9 cellular contexts compared by ENCODE assay signal in the genomic region with DNA sequence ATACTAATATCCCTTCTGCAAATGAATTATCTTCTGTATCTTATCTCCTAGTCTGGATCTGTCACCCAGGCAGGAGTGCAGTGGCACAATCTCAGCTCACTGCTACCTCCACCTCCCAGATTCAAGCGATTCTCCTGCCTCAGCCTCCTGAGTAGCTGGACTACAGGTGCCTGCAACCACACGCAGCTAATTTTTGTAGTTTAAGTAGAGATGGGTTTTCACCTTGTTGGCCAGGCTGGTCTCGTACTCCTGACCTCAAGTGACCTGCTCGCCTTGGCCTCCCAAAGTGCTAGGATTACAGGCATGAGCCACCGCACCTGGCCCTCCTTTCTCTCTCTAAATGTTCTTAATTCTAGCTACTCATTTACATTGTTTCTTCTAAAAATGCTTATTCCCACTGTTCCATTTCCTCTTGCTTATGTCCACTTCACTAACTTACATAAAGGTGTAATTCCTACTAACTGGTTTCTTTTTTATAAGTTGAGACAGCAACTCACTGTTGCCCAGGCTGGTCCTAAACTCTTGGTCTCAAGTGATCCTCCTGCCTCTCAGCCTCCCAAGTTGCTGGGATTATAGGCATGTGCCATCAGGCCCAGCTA. TPM values are rescaled to one million over a fixed set of nuclear protein-coding genes. Genes with fewer than 3 reads are reported as not detected.
DNase-seq lines count a peak whose midpoint lies in the region; ATAC-seq and TF ChIP-seq lines count a peak whose summit lies in the region.
"Not testable (repeated sequence)": the region's sequence is repeated elsewhere in the genome, so short reads cannot be mapped to it uniquely, and the experiment has no call there.
"Had no signal": no experiment of that assay in that cellular context is flagged by ENCODE, and none has a peak within 500 bp of the region (broad histone marks: within the 10 kb centered on the region; RNA-seq: fewer than 3 reads in every experiment).

No MANE protein-coding gene starts in this region.

- H3K79me1 ChIP-seq in H9 (ENCODE audit: insufficient read depth, low read depth, low read length, poor library complexity, severe bottlenecking) = not testable (repeated sequence)

- H3K4me3 Mint-ChIP-seq in H9; activated naive CD8-positive, alpha-beta T cell: not testable (repeated sequence)
- H3K4me3 Mint-ChIP-seq in T-helper 2 cell treated with Interferon-gamma antibody and Interleukin-4, amounts not matched to agents 5 μg/mL and 100 μg/mL, for 36 hours = peak overlapping the region; percentile 6
- H3K4me3 Mint-ChIP-seq in activated T-cell treated with anti-CD3 and anti-CD28 coated beads, Interleukin-2, amount 50 U/mL, for 72 hours = peak overlapping the region in 1 of 2 donors; percentile 26
- peak overlapping the region; percentile 57 for H3K4me3 Mint-ChIP-seq in endothelial cell (ENCODE audit: unreplicated experiment)
- H3K4me3 Mint-ChIP-seq in naive thymus-derived CD4-positive, alpha-beta T cell = peak overlapping the region in 3 of 10 donors; percentile 3 to 49 (median 39)
- H3K4me3 Mint-ChIP-seq in stimulated activated effector memory CD8-positive, alpha-beta T cell treated with anti-CD3 and anti-CD28 coated beads, Interleukin-12 subunit alpha, Interleukin-12 subunit beta, amount 100 ng/mL, for 72 hours = peak overlapping the region; percentile 14

- not testable (repeated sequence) for DNase-seq in H9; T-helper 2 cell treated with Interferon-gamma antibody and Interleukin-4, amounts not matched to agents 5 μg/mL and 100 μg/mL, for 36 hours (ENCODE audit: low spot score); activated T-cell treated with anti-CD3 and anti-CD28 coated beads, Interleukin-2, amount 50 U/mL, for 72 hours; endothelial cell (ENCODE audit: low spot score); naive thymus-derived CD4-positive, alpha-beta T cell; stimulated activated effector memory CD8-positive, alpha-beta T cell treated with anti-CD3 and anti-CD28 coated beads, Interleukin-12 subunit alpha, Interleukin-12 subunit beta, amount 100 ng/mL, for 72 hours (ENCODE audit: low spot score in 2 of 2)

- H3K56ac ChIP-seq in H9 (ENCODE audit: insufficient read length, low read depth, low read length) = not testable (repeated sequence)

- H3K36me3 Mint-ChIP-seq in H9 (ENCODE audit: insufficient read depth in 1 of 3, low read depth in 3 of 3) (peaks cover 48 to 78% (median 50%) of the 10 kb centered on the region in 3 experiments), endothelial cell (ENCODE audit: low read depth, unreplicated experiment) (peaks cover 50% of the 10 kb centered on the region)
- peaks cover 76% of the 10 kb centered on the region for H3K36me3 Mint-ChIP-seq in T-helper 2 cell treated with Interferon-gamma antibody and Interleukin-4, amounts not matched to agents 5 μg/mL and 100 μg/mL, for 36 hours (ENCODE audit: low read depth)
- H3K36me3 Mint-ChIP-seq in activated T-cell treated with anti-CD3 and anti-CD28 coated beads, Interleukin-2, amount 50 U/mL, for 72 hours (ENCODE audit: insufficient read depth in 2 of 2) = peaks cover 24 to 65% of the 10 kb centered on the region in 2 donors
- H3K36me3 Mint-ChIP-seq in activated naive CD8-positive, alpha-beta T cell = peaks cover 20% of the 10 kb centered on the region
- peaks cover 4 to 72% (median 49%) of the 10 kb centered on the region in 5 donors for H3K36me3 Mint-ChIP-seq in naive thymus-derived CD4-positive, alpha-beta T cell
- peaks cover 33% of the 10 kb centered on the region for H3K36me3 Mint-ChIP-seq in stimulated activated effector memory CD8-positive, alpha-beta T cell treated with anti-CD3 and anti-CD28 coated beads, Interleukin-12 subunit alpha, Interleukin-12 subunit beta, amount 100 ng/mL, for 72 hours

- H3K9me3 Mint-ChIP-seq in H9; T-helper 2 cell treated with Interferon-gamma antibody and Interleukin-4, amounts not matched to agents 5 μg/mL and 100 μg/mL, for 36 hours; activated T-cell treated with anti-CD3 and anti-CD28 coated beads, Interleukin-2, amount 50 U/mL, for 72 hours; activated naive CD8-positive, alpha-beta T cell (ENCODE audit: low read depth); endothelial cell (ENCODE audit: unreplicated experiment); stimulated activated effector memory CD8-positive, alpha-beta T cell treated with anti-CD3 and anti-CD28 coated beads, Interleukin-12 subunit alpha, Interleukin-12 subunit beta, amount 100 ng/mL, for 72 hours: not testable (repeated sequence)
- H3K9me3 Mint-ChIP-seq in naive thymus-derived CD4-positive, alpha-beta T cell = peaks cover 0 to 20% (median 0%) of the 10 kb centered on the region in 11 donors

- H3K4ac ChIP-seq in H9 (ENCODE audit: low read depth, low read length) = not testable (repeated sequence)

- H3K9me3 ChIP-seq in H9 (ENCODE audit: control insufficient read depth, low read depth, low read length); naive thymus-derived CD4-positive, alpha-beta T cell (ENCODE audit: control insufficient read depth in 2 of 3, low read length in 3 of 3): not testable (repeated sequence)

- not testable (repeated sequence) for H3K14ac ChIP-seq in H9 (ENCODE audit: insufficient read depth, low read length)

- not testable (repeated sequence) for H3K23ac ChIP-seq in H9 (ENCODE audit: insufficient read length, low read depth, low read length)

- no CpG with 5 or more reads among the region's 5 CpGs for WGBS in H9 (ENCODE audit: extremely low coverage, insufficient read length, low lambda C conversion rate)

- CTCF ChIA-PET in naive thymus-derived CD4-positive, alpha-beta T cell (lab: Charles Lee) = interaction anchor here (1.4 kb wide), 1 partner anchor 69 kb away, joined by 4 read pairs; no protein-coding TSS in a partner anchor

- H3K18ac ChIP-seq in H9 (ENCODE audit: insufficient read length, low read depth, low read length) = not testable (repeated sequence)

- H3K4me1 Mint-ChIP-seq in H9 = peaks cover 31 to 37% of the 10 kb centered on the region in 2 experiments
- peaks cover 50% of the 10 kb centered on the region for H3K4me1 Mint-ChIP-seq in T-helper 2 cell treated with Interferon-gamma antibody and Interleukin-4, amounts not matched to agents 5 μg/mL and 100 μg/mL, for 36 hours (ENCODE audit: low read depth)
- H3K4me1 Mint-ChIP-seq in activated T-cell treated with anti-CD3 and anti-CD28 coated beads, Interleukin-2, amount 50 U/mL, for 72 hours (ENCODE audit: low read depth) = peaks cover 46% of the 10 kb centered on the region
- H3K4me1 Mint-ChIP-seq in activated naive CD8-positive, alpha-beta T cell (ENCODE audit: low read depth) = peaks cover 56% of the 10 kb centered on the region
- H3K4me1 Mint-ChIP-seq in endothelial cell (ENCODE audit: unreplicated experiment) = peaks cover 10% of the 10 kb centered on the region
- H3K4me1 Mint-ChIP-seq in naive thymus-derived CD4-positive, alpha-beta T cell = peaks cover 46 to 69% (median 58%) of the 10 kb centered on the region in 7 donors
- H3K4me1 Mint-ChIP-seq in stimulated activated effector memory CD8-positive, alpha-beta T cell treated with anti-CD3 and anti-CD28 coated beads, Interleukin-12 subunit alpha, Interleukin-12 subunit beta, amount 100 ng/mL, for 72 hours = peaks cover 54% of the 10 kb centered on the region

- not testable (repeated sequence) for H3K4me1 ChIP-seq in H9 (ENCODE audit: insufficient read depth, low read length)
- H3K4me1 ChIP-seq in naive thymus-derived CD4-positive, alpha-beta T cell (ENCODE audit: control insufficient read depth in 2 of 2, insufficient read depth in 2 of 2, low read length in 2 of 2) = peaks cover 5 to 14% of the 10 kb centered on the region in 2 donors

- H3T11ph ChIP-seq in H9 (ENCODE audit: low read length) = not testable (repeated sequence)

- H2BK12ac ChIP-seq in H9 (ENCODE audit: insufficient read length, low read depth, low read length) = not testable (repeated sequence)

- not testable (repeated sequence) for H2AFZ ChIP-seq in H9 (ENCODE audit: low read length)

- POLR2A ChIA-PET in naive thymus-derived CD4-positive, alpha-beta T cell (lab: Charles Lee) = interaction anchor here (0.9 to 1.4 kb wide), 3 partner anchors 10 to 45 kb away, joined by 3 to 6 read pairs (median 3); partner anchors contain the start of gene SLC2A3

- H3K36me3 ChIP-seq in naive thymus-derived CD4-positive, alpha-beta T cell (ENCODE audit: control insufficient read depth in 2 of 3, insufficient read depth in 3 of 3, low read length in 3 of 3) = peaks cover 64 to 89% (median 72%) of the 10 kb centered on the region in 3 experiments

- H3K27ac ChIP-seq in H9 (ENCODE audit: insufficient read length, low read depth, low read length); naive thymus-derived CD4-positive, alpha-beta T cell (ENCODE audit: low read depth, low read length): not testable (repeated sequence)

- H2BK20ac ChIP-seq in H9 (ENCODE audit: low read depth, low read length, poor library complexity, severe bottlenecking) = not testable (repeated sequence)

- not testable (repeated sequence) for H2BK15ac ChIP-seq in H9 (ENCODE audit: low read depth, low read length)

- H2BK5ac ChIP-seq in H9 (ENCODE audit: insufficient read length, low read length) = not testable (repeated sequence)

- not testable (repeated sequence) for H3K23me2 ChIP-seq in H9 (ENCODE audit: insufficient read length, low read depth, low read length, poor library complexity, severe bottlenecking)

- intact Hi-C loops in naive thymus-derived CD4-positive, alpha-beta T cell (cut with micrococcal nuclease) = not testable (repeated sequence)

- not testable (repeated sequence) for H4K5ac ChIP-seq in H9 (ENCODE audit: insufficient read length, low read depth, low read length)

- not testable (repeated sequence) for H3K4me3 ChIP-seq in naive thymus-derived CD4-positive, alpha-beta T cell (ENCODE audit: low read length)

- H3K9ac ChIP-seq in H9 (ENCODE audit: extremely low read depth, insufficient read length, low read length) = not testable (repeated sequence)

- not testable (repeated sequence) for H2BK120ac ChIP-seq in H9 (ENCODE audit: low read depth, low read length, poor library complexity, severe bottlenecking)

- H3K4me2 ChIP-seq in H9 (ENCODE audit: insufficient read depth, insufficient read length, low read length) = not testable (repeated sequence)

- H3K27me3 Mint-ChIP-seq in H9 (ENCODE audit: low read depth); T-helper 2 cell treated with Interferon-gamma antibody and Interleukin-4, amounts not matched to agents 5 μg/mL and 100 μg/mL, for 36 hours (ENCODE audit: low read depth); activated T-cell treated with anti-CD3 and anti-CD28 coated beads, Interleukin-2, amount 50 U/mL, for 72 hours (ENCODE audit: low read depth); activated naive CD8-positive, alpha-beta T cell; endothelial cell (ENCODE audit: unreplicated experiment); naive thymus-derived CD4-positive, alpha-beta T cell: not testable (repeated sequence)

- H3K27ac Mint-ChIP-seq in H9 = peak overlapping the region in 2 of 3 experiments; percentile 74 to 82; a peak in 4 of 7 replicates
- H3K27ac Mint-ChIP-seq in T-helper 2 cell treated with Interferon-gamma antibody and Interleukin-4, amounts not matched to agents 5 μg/mL and 100 μg/mL, for 36 hours = peak overlapping the region; percentile 8
- H3K27ac Mint-ChIP-seq in activated T-cell treated with anti-CD3 and anti-CD28 coated beads, Interleukin-2, amount 50 U/mL, for 72 hours = peak overlapping the region; percentile 95
- peak overlapping the region; percentile 75 for H3K27ac Mint-ChIP-seq in activated naive CD8-positive, alpha-beta T cell
- H3K27ac Mint-ChIP-seq in endothelial cell (ENCODE audit: unreplicated experiment) = not testable (repeated sequence)
- peak overlapping the region in 7 of 9 donors; percentile 17 to 85 (median 65) for H3K27ac Mint-ChIP-seq in naive thymus-derived CD4-positive, alpha-beta T cell
- H3K27ac Mint-ChIP-seq in stimulated activated effector memory CD8-positive, alpha-beta T cell treated with anti-CD3 and anti-CD28 coated beads, Interleukin-12 subunit alpha, Interleukin-12 subunit beta, amount 100 ng/mL, for 72 hours = peak overlapping the region; percentile 87

- not testable (repeated sequence) for H3K79me2 ChIP-seq in H9 (ENCODE audit: insufficient read depth, low read length)

- H4K91ac ChIP-seq in H9 (ENCODE audit: insufficient read length, low read depth, low read length) = not testable (repeated sequence)

- ATAC-seq in activated T-cell treated with anti-CD3 and anti-CD28 coated beads, Interleukin-2, amount 50 U/mL, for 72 hours (replicated peaks in 1 of 2); naive thymus-derived CD4-positive, alpha-beta T cell; stimulated activated effector memory CD8-positive, alpha-beta T cell treated with anti-CD3 and anti-CD28 coated beads, Interleukin-12 subunit alpha, Interleukin-12 subunit beta, amount 100 ng/mL, for 72 hours: not testable (repeated sequence)

- H4K20me1 ChIP-seq in H9 (ENCODE audit: control insufficient read depth, insufficient read depth, insufficient read length) = not testable (repeated sequence)

- H2AK5ac ChIP-seq in H9 (ENCODE audit: insufficient read length, low read length) = not testable (repeated sequence)

- H4K8ac ChIP-seq in H9 (replicated peaks; ENCODE audit: insufficient read length, low read depth, low read length) = not testable (repeated sequence)

- not testable (repeated sequence) for H3K27me3 ChIP-seq in H9 (ENCODE audit: insufficient read depth, low read length); naive thymus-derived CD4-positive, alpha-beta T cell (ENCODE audit: control insufficient read depth in 2 of 2, insufficient read depth in 2 of 2, low read length in 2 of 2)

- TF ChIP-seq CTCF in H9 (conservative IDR thresholded peaks at IDR 0.05); endothelial cell (IDR thresholded peaks at IDR 0.05; ENCODE audit: unreplicated experiment): not testable (repeated sequence)

RNA-seq across cellular contexts. Expression of gene SLC2A3, which starts 9.8 kb away (rescaled TPM):
- total RNA-seq in H9 (2021) (569 and 581 TPM in 2 replicates), endothelial cell (ENCODE audit: unreplicated experiment) (562 TPM)
- 100 to 1,000 TPM; 312 to 509 TPM for total RNA-seq in activated T-cell treated with anti-CD3 and anti-CD28 coated beads, Interleukin-2, amount 50 U/mL, for 72 hours
- 100 to 1,000 TPM; 110 to 830 (median 488) TPM for total RNA-seq in naive thymus-derived CD4-positive, alpha-beta T cell
- 100 to 1,000 TPM in 1 of 2 donors, 10 to 100 TPM in 1; 61.9 to 126 TPM for polyA plus RNA-seq in naive thymus-derived CD4-positive, alpha-beta T cell

RNA-seq across cellular contexts. Expression of gene SLC2A14, which starts 53.5 kb away (rescaled TPM):
- 19.1 and 19.3 TPM in 2 replicates for total RNA-seq in H9 (2021)
- under 1 TPM in 1 of 2 donors, not detected in 1; 0.14 TPM for total RNA-seq in activated T-cell treated with anti-CD3 and anti-CD28 coated beads, Interleukin-2, amount 50 U/mL, for 72 hours
- 0.64 TPM for total RNA-seq in endothelial cell (ENCODE audit: unreplicated experiment)
- 1 to 10 TPM in 3 of 5 experiments, under 1 TPM in 2; 0.15 to 4.3 (median 1.9) TPM for total RNA-seq in naive thymus-derived CD4-positive, alpha-beta T cell
- polyA plus RNA-seq in naive thymus-derived CD4-positive, alpha-beta T cell = under 1 TPM in 1 of 2 donors, not detected in 1; 0.54 TPM
- total RNA-seq: Daoy, NCI-H460 had no signal
